Comparison of ENCODE assay signal across 25 cellular contexts in the genomic region with DNA sequence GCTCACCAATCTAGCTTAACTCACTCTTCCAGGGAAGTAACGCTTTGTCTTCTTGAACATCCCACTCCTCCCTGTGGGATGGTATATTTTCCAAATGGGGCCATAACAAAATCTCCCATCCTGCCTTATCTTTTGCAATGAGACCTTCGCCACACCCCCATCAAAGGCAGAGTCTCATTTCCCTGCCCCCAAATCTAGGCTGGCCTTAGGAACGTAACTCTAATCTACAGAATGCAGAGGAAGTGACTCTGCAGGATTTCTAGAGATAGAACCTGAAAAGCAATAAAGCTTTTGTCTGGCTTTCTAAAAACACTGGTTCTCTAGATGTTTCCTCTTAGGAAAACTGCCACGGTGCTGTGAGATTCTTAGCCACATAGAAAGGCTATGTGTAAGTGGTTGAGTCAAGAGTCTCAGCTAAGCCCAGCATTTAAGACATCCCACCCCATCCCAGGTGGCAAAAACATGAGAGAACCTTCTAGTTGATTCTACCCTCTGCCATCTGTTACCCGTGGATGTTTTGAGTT.
DNase-seq lines count a peak whose midpoint lies in the region; ATAC-seq, FAIRE-seq and TF ChIP-seq lines count a peak whose summit lies in the region.
"Had no signal": no experiment of that assay in that cellular context is flagged by ENCODE, and none has a peak within 500 bp of the region (broad histone marks: within the 10 kb centered on the region; RNA-seq: fewer than 3 reads in every experiment).

No MANE protein-coding gene starts in this region.

- no peaks in the 10 kb centered on the region for H4K20me1 ChIP-seq in H1 (replicated peaks in 1 of 2; ENCODE audit: control insufficient read depth in 1 of 2, insufficient read depth in 2 of 2, low read length in 2 of 2)

- no peak overlapping the region for H2BK120ac ChIP-seq in H1 (replicated peaks; ENCODE audit: low read depth, low read length)

- H3K4ac ChIP-seq in H1 (replicated peaks; ENCODE audit: insufficient read length, low read depth, low read length): no peak overlapping the region

- 80% methylated on average over 5 of the region's 5 CpGs; no CpG with 5 or more reads in 1 of the 2 experiments for WGBS in H1 (ENCODE audit: extremely low coverage in 1 of 2, insufficient coverage in 1 of 2, insufficient read length in 1 of 2, insufficient replicate concordance in 2 of 2, low coverage in 1 of 2, low lambda C conversion rate in 2 of 2, missing lambda C conversion rate in 1 of 2), 2 experiments
- 60 to 61% methylated on average over 2 to 4 of the region's 5 CpGs for WGBS in mesodermal cell (ENCODE audit: insufficient coverage in 2 of 2), 2 experiments

- peak overlapping the region; percentile 18; the same call in 1 of the 2 replicates for H2BK5ac ChIP-seq in H1 (ENCODE audit: low read depth, low read length)

- no peak overlapping the region for H3K56ac ChIP-seq in H1 (replicated peaks; ENCODE audit: insufficient read length, low read depth, low read length)

- H3K23ac ChIP-seq in H1 (ENCODE audit: insufficient read length): no peak overlapping the region

- no peak for FAIRE-seq in H1 (lab: Jason Lieb, UNC)
- FAIRE-seq: HepG2 had no signal

- H4K91ac ChIP-seq in H1 (replicated peaks; ENCODE audit: insufficient read length, low read length): no peak overlapping the region

- no peak for TF ChIP-seq EP300 in H1 (IDR thresholded peaks at IDR 0.05; ENCODE audit: borderline replicate concordance in 1 of 2, low read depth in 2 of 2, low read length in 2 of 2)

- H3K36me3 ChIP-seq in A673 (ENCODE audit: insufficient read depth, low read length, poor library complexity, severe bottlenecking) (no peaks in the 10 kb centered on the region), H1 (ENCODE audit: control insufficient read depth in 2 of 4, insufficient read depth in 4 of 4, low read length in 3 of 4) (no peaks in the 10 kb centered on the region), mesodermal cell (ENCODE audit: control insufficient read depth, insufficient read depth, low read length) (no peaks in the 10 kb centered on the region), tibial artery (no peaks in the 10 kb centered on the region)

- H3K18ac ChIP-seq in H1 (ENCODE audit: extremely low read depth, low read length): no peak overlapping the region

- no peak overlapping the region for H2BK15ac ChIP-seq in H1 (ENCODE audit: low read length)

- H3K4me3 ChIP-seq in A673 (ENCODE audit: low read depth, low read length, poor library complexity, severe bottlenecking) (no peak overlapping the region), H1 (ENCODE audit: extremely low read depth in 1 of 4, insufficient read depth in 2 of 4, low read depth in 3 of 4, low read length in 4 of 4) (no peak overlapping the region), mesodermal cell (ENCODE audit: extremely low read depth, insufficient read depth, low read length, poor library complexity, severe bottlenecking) (no peak overlapping the region), tibial artery (no peak overlapping the region)

- H2BK12ac ChIP-seq in H1 (ENCODE audit: low read depth, low read length): no peak overlapping the region

- H3K27me3 ChIP-seq in A673 (replicated peaks; ENCODE audit: insufficient read depth, low read depth, low read length, poor library complexity) (no peaks in the 10 kb centered on the region), H1 (replicated peaks in 1 of 4; ENCODE audit: control insufficient read depth in 3 of 4, extremely low read depth in 1 of 4, insufficient read depth in 3 of 4, low read length in 3 of 4) (no peaks in the 10 kb centered on the region), tibial artery (no peaks in the 10 kb centered on the region)

- no peak overlapping the region for H3K14ac ChIP-seq in H1 (ENCODE audit: insufficient read length)

- POLR2A ChIA-PET in A673 (lab: Charles Lee; ENCODE audit: low non-redundant PET): no interaction called here
- POLR2A ChIA-PET in H1 (lab: Charles Lee; ENCODE audit: partially characterized antibody): interaction anchor here (1.1 to 1.5 kb wide), 3 partner anchors 8 to 54 kb away, joined by 3 read pairs; no protein-coding TSS in a partner anchor

- H3K4me2 ChIP-seq in H1 (ENCODE audit: insufficient read depth in 1 of 2, low read depth in 2 of 2, low read length in 2 of 2): no peak overlapping the region

- no peaks in the 10 kb centered on the region for H3K79me2 ChIP-seq in H1 (ENCODE audit: control insufficient read depth in 1 of 2, insufficient read depth in 2 of 2, low read length in 2 of 2)

- BruUV-seq in A673 (replicated peaks; lab: Mats Ljungman, UMichigan): no TSS peak

- DNase-seq in A673 (ENCODE audit: low spot score) (peak; percentile 32), NCI-H460 (ENCODE audit: extremely low read depth, low read depth) (peak; percentile 35), H1 (ENCODE audit: low read depth in 1 of 2, low spot score in 2 of 2) (no peak), tibial artery (no peak), NK-92 (lab: John Stamatoyannopoulos, UW; ENCODE audit: unreplicated experiment) (no peak), Kasumi-1 (lab: John Stamatoyannopoulos, UW) (no peak)
- DNase-seq: Calu3; CD8-positive, alpha-beta memory T cell; DMS153; GDM1; GOT3; KBM-7; NCI-H1092 treated with DMSO at 0.1 percent for 48 hours; NCI-H1436 treated with DMSO at 0.1 percent for 48 hours; NCI-H2029 treated with DMSO at 0.1 percent for 48 hours; NCI-H226; NCI-H524 treated with DMSO at 0.1 percent for 48 hours; NCI-H82 had no signal

- no peaks in the 10 kb centered on the region for H3K23me2 ChIP-seq in H1 (ENCODE audit: low read depth, low read length)

- no peak overlapping the region for H3K27ac ChIP-seq in A673 (ENCODE audit: low read depth, low read length, poor library complexity, severe bottlenecking)
- H3K27ac ChIP-seq in H1 (ENCODE audit: low read depth, low read length): no peak overlapping the region
- H3K27ac ChIP-seq in mesodermal cell (ENCODE audit: low read depth, low read length, severe bottlenecking): peak overlapping the region; percentile 82
- H3K27ac ChIP-seq in tibial artery: no peak overlapping the region
- H3K27ac ChIP-seq: 22Rv1, C4-2B had no signal

- H2AK5ac ChIP-seq in H1 (ENCODE audit: low read depth, low read length): no peak overlapping the region

- H2BK20ac ChIP-seq in H1 (ENCODE audit: low read length): no peak overlapping the region

- H3K9me3 ChIP-seq in A673 (ENCODE audit: low read depth, low read length, poor library complexity, severe bottlenecking): no peaks in the 10 kb centered on the region
- H3K9me3 ChIP-seq in H1 (ENCODE audit: insufficient read depth in 2 of 2, low read depth in 1 of 2, low read length in 1 of 2): no peaks in the 10 kb centered on the region
- H3K9me3 ChIP-seq in mesodermal cell (ENCODE audit: control insufficient read depth, low read length): no peaks in the 10 kb centered on the region
- no peaks in the 10 kb centered on the region for H3K9me3 ChIP-seq in tibial artery

- H3K79me1 ChIP-seq in H1 (ENCODE audit: low read depth, low read length): 0 out of 2 replicates have a peak, but pooled peaks cover 2% of the 10 kb centered on the region

- H4K5ac ChIP-seq in H1 (ENCODE audit: insufficient read length, low read depth, low read length): no peak overlapping the region

- TF ChIP-seq RAD21 in H1 (IDR thresholded peaks at IDR 0.05 in 1 of 2, conservative IDR thresholded peaks at IDR 0.05 in 1 of 2; ENCODE audit: low read depth in 2 of 2, low read length in 2 of 2): no peak

- H2AFZ ChIP-seq in H1 (ENCODE audit: low read length): no peak overlapping the region

- CTCF ChIA-PET in A673 (lab: Charles Lee): no interaction called here
- CTCF ChIA-PET in H1 (lab: Charles Lee; ENCODE audit: partially characterized antibody): interaction anchor here (0.6 to 2.7 kb wide), 6 partner anchors 9 to 965 kb away, joined by 3 to 10 read pairs (median 4); no protein-coding TSS in a partner anchor

- H3K4me1 ChIP-seq in A673 (ENCODE audit: insufficient read depth, low read length, poor library complexity, severe bottlenecking): no peaks in the 10 kb centered on the region
- peaks cover 0 to 3% (median 0%) of the 10 kb centered on the region in 4 experiments; a peak in 1 of 7 replicates for H3K4me1 ChIP-seq in H1 (replicated peaks in 1 of 4; ENCODE audit: control insufficient read depth in 3 of 4, insufficient read depth in 4 of 4, low read length in 3 of 4)
- peaks cover 21% of the 10 kb centered on the region for H3K4me1 ChIP-seq in mesodermal cell (ENCODE audit: control insufficient read depth, insufficient read depth, low read length, poor library complexity, severe bottlenecking)
- H3K4me1 ChIP-seq in tibial artery: no peaks in the 10 kb centered on the region

- intact Hi-C loops in A673 (cut with micrococcal nuclease; ENCODE audit: unreplicated experiment): no loop called here
- intact Hi-C loops in tibial artery (cut with DNase I; ENCODE audit: low total_unique reads): no loop called here

- no peak for ATAC-seq in HG02759 (IDR thresholded peaks at IDR 0.05; ENCODE audit: unreplicated experiment)
- ATAC-seq: HCT116, HepG2, Right ventricle myocardium inferior had no signal

- H4K8ac ChIP-seq in H1 (ENCODE audit: extremely low read depth, insufficient read depth, low read length): no peak overlapping the region

- no peak overlapping the region for H3K9ac ChIP-seq in H1 (replicated peaks in 1 of 4; ENCODE audit: extremely low read depth in 1 of 4, low read depth in 3 of 4, low read length in 3 of 4)

- no peak for TF ChIP-seq POLR2A in H1 (IDR thresholded peaks at IDR 0.05; ENCODE audit: control extremely low read depth in 1 of 2, low read depth in 2 of 2, low read length in 2 of 2)

- TF ChIP-seq CTCF in A673 (conservative IDR thresholded peaks at IDR 0.05; ENCODE audit: low read depth, low read length): no peak
- TF ChIP-seq CTCF in H1 (IDR thresholded peaks at IDR 0.05; ENCODE audit: control extremely low read depth in 1 of 3, insufficient read depth in 1 of 3, low read depth in 1 of 3, low read length in 3 of 3): no peak
- TF ChIP-seq CTCF in tibial artery (IDR thresholded peaks at IDR 0.05): no peak

TF ChIP-seq in H1, 55 proteins besides CTCF, POLR2A, EP300 and RAD21 (continues in another document):
- TF ChIP-seq GABPA (IDR thresholded peaks at IDR 0.05; ENCODE audit: borderline replicate concordance, insufficient read depth, low read length) (no peak), BRCA1 (IDR thresholded peaks at IDR 0.05; ENCODE audit: low read depth, low read length) (no peak), YY1 (IDR thresholded peaks at IDR 0.05; ENCODE audit: low read depth, low read length) (no peak), EGR1 (IDR thresholded peaks at IDR 0.05; ENCODE audit: borderline replicate concordance, low read depth, low read length) (no peak), CHD2 (IDR thresholded peaks at IDR 0.05; ENCODE audit: low read length) (no peak), EZH2 (IDR thresholded peaks at IDR 0.05; ENCODE audit: low read depth, low read length, severe bottlenecking) (no peak), BACH1 (IDR thresholded peaks at IDR 0.05; ENCODE audit: low read length) (no peak), SP4 (IDR thresholded peaks at IDR 0.05; ENCODE audit: low read length) (no peak), KDM1A (IDR thresholded peaks at IDR 0.05; ENCODE audit: borderline replicate concordance, low read length) (no peak), SAP30 (IDR thresholded peaks at IDR 0.05; ENCODE audit: insufficient read depth, insufficient replicate concordance, low read length) (no peak), NRF1 (IDR thresholded peaks at IDR 0.05; ENCODE audit: low read depth, low read length) (no peak)

Comparison
In these comparisons a context has a peak if more than half of its experiments do, and no peak if none do; other contexts are left out.
1. DNase-seq: peak in A673 (single experiment) and NCI-H460 (single experiment); none in H1 (0 of 2), tibial artery (0 of 2), NK-92 (single experiment) and Kasumi-1 (0 of 2).